12 cellular contexts compared by ENCODE assay signal in genomic region chr9:3906437-3907213, GRCh38.
DNase-seq lines count a peak whose midpoint lies in the region; ATAC-seq, FAIRE-seq and TF ChIP-seq lines count a peak whose summit lies in the region.
"Had no signal": no experiment of that assay in that cellular context is flagged by ENCODE, and none has a peak within 500 bp of the region (broad histone marks: within the 10 kb centered on the region; RNA-seq: fewer than 3 reads in every experiment).

No MANE protein-coding gene starts in this region.

- no peaks in the 10 kb centered on the region for H3K27me3 ChIP-seq in bronchial epithelial cell (ENCODE audit: control insufficient read depth, insufficient read depth, low read length)
- no peaks in the 10 kb centered on the region for H3K27me3 ChIP-seq in lower lobe of right lung (ENCODE audit: low read depth)
- H3K27me3 ChIP-seq: ascending aorta, uterus had no signal

- H3K4me3 ChIP-seq in AG09309 (ENCODE audit: control insufficient read depth, low read depth, low read length) (no peak overlapping the region), bronchial epithelial cell (ENCODE audit: low read depth, low read length) (no peak overlapping the region), lower lobe of right lung (no peak overlapping the region)
- H3K4me3 ChIP-seq: ascending aorta, uterus had no signal

- no peak for TF ChIP-seq CTCF in AG09309 (IDR thresholded peaks at IDR 0.05; ENCODE audit: control insufficient read depth, insufficient read depth, low read depth, low read length, missing control alignments)
- peak; percentile 9 for TF ChIP-seq CTCF in bronchial epithelial cell (IDR thresholded peaks at IDR 0.05; ENCODE audit: insufficient read depth, low read length, severe bottlenecking)
- no peak for TF ChIP-seq CTCF in lower lobe of right lung (IDR thresholded peaks at IDR 0.05)

- no peak for TF ChIP-seq RAD21 in Ishikawa (IDR thresholded peaks at IDR 0.05; ENCODE audit: low read depth)

- peak; percentile 85 to 88 for ATAC-seq in lower lobe of right lung
- ATAC-seq in GM21619 (IDR thresholded peaks at IDR 0.05; ENCODE audit: unreplicated experiment): no peak
- ATAC-seq in HG03342 (IDR thresholded peaks at IDR 0.05; ENCODE audit: unreplicated experiment): no peak

- H3K36me3 ChIP-seq in bronchial epithelial cell (ENCODE audit: control insufficient read depth, insufficient read depth, low read length) (no peaks in the 10 kb centered on the region), lower lobe of right lung (no peaks in the 10 kb centered on the region)
- H3K36me3 ChIP-seq: ascending aorta, uterus had no signal

- intact Hi-C loops in lower lobe of right lung (cut with DNase I): no loop called here

- peak; percentile 72 for DNase-seq in AG09309 (ENCODE audit: low read depth)
- DNase-seq in bronchial epithelial cell (ENCODE audit: low read depth): peak; percentile 92
- no peak for DNase-seq in lower lobe of right lung
- no peak for DNase-seq in NCI-H146 treated with DMSO at 0.1 percent for 48 hours (lab: John Stamatoyannopoulos, UW; ENCODE audit: unreplicated experiment)
- no peak for DNase-seq in activated CD4-positive, CD25-positive, alpha-beta regulatory T cell (lab: John Stamatoyannopoulos, UW)
- DNase-seq: activated CD4-positive, CD25-positive, alpha-beta regulatory T cell treated with anti-CD3 and anti-CD28 coated beads, Interleukin-2, amount 50 U/mL, for 72 hours; NCI-H446 had no signal

- peak; percentile 98 for FAIRE-seq in bronchial epithelial cell (lab: Jason Lieb, UNC)

- no peak overlapping the region for H3K27ac ChIP-seq in lower lobe of right lung
- H3K27ac ChIP-seq: ascending aorta had no signal

- H3K9me3 ChIP-seq in lower lobe of right lung: no peaks in the 10 kb centered on the region
- H3K9me3 ChIP-seq: ascending aorta, uterus had no signal

- H3K4me1 ChIP-seq in lower lobe of right lung: peaks cover 12% of the 10 kb centered on the region
- H3K4me1 ChIP-seq: uterus had no signal

- peak; percentile 50; the same call in 1 of the 2 replicates for TF ChIP-seq EP300 in Ishikawa (IDR thresholded peaks at IDR 0.05; ENCODE audit: borderline replicate concordance)

TF ChIP-seq in Ishikawa, 13 proteins besides CTCF, POLR2A, EP300 and RAD21:
- TF ChIP-seq TEAD4 (IDR thresholded peaks at IDR 0.05) (peak; percentile 52), CREB1 (IDR thresholded peaks at IDR 0.05; ENCODE audit: low read depth) (no peak), REST (IDR thresholded peaks at IDR 0.05; ENCODE audit: low read depth) (no peak), NFIC (IDR thresholded peaks at IDR 0.05) (no peak), TAF1 (IDR thresholded peaks at IDR 0.05; ENCODE audit: low read depth) (no peak), FOXM1 (IDR thresholded peaks at IDR 0.05; ENCODE audit: borderline replicate concordance, low read depth) (peak; percentile 38; the same call in 1 of the 2 replicates), CEBPB (IDR thresholded peaks at IDR 0.05) (no peak), YY1 (IDR thresholded peaks at IDR 0.05; ENCODE audit: low read depth) (no peak), TCF12 (IDR thresholded peaks at IDR 0.05; ENCODE audit: low read depth) (peak; percentile 59; the same call in 1 of the 2 replicates), ZBTB7A (IDR thresholded peaks at IDR 0.05; ENCODE audit: low read depth) (no peak)
- TF ChIP-seq, protein P1, sequence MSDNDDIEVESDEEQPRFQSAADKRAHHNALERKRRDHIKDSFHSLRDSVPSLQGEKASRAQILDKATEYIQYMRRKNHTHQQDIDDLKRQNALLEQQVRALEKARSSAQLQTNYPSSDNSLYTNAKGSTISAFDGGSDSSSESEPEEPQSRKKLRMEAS (IDR thresholded peaks at IDR 0.05): no peak

Comparison
In these comparisons a context has a peak if more than half of its experiments do, and no peak if none do; other contexts are left out.
1. DNase-seq: peak in AG09309 (single experiment) and bronchial epithelial cell (single experiment); none in lower lobe of right lung (single experiment), NCI-H146 treated with DMSO at 0.1 percent for 48 hours (single experiment) and activated CD4-positive, CD25-positive, alpha-beta regulatory T cell (0 of 4).
2. ATAC-seq: peak in lower lobe of right lung (2 of 2); none in GM21619 (single experiment) and HG03342 (single experiment).